Comparison of ENCODE assay signal across 15 cellular contexts in the genomic region with DNA sequence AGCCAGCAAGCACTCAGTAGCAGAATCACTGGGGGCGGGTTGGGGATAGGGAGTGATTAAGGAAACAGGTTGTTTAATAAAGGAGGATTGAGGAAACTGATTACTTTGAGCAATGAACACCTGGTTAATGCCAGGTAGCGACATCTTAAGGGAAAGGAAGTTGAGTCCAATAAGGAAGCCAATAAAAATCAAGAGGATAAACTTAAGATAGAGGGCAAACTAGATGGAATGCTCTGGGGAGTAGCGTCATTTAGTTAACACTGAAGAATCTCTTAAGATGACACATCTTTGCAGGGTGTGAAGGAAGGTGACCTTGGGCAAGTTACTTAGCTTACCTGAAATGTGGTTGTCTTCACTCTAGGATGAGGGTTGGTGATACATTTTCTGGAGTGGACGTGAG.
DNase-seq lines count a peak whose midpoint lies in the region; TF ChIP-seq lines count a peak whose summit lies in the region.
"Had no signal": no experiment of that assay in that cellular context is flagged by ENCODE, and none has a peak within 500 bp of the region (broad histone marks: within the 10 kb centered on the region; RNA-seq: fewer than 3 reads in every experiment).

No MANE protein-coding gene starts in this region.

- no peaks in the 10 kb centered on the region for H3K9me3 Mint-ChIP-seq in HFFc6
- H3K9me3 Mint-ChIP-seq in brain = no peaks in the 10 kb centered on the region

- H3K4me1 Mint-ChIP-seq in HFFc6 (ENCODE audit: low read depth) = peaks cover 35% of the 10 kb centered on the region
- peaks cover 86% of the 10 kb centered on the region for H3K4me1 Mint-ChIP-seq in brain

- H4K91ac ChIP-seq in trophoblast cell (ENCODE audit: low read depth, low read length) = no peak overlapping the region

- H3K9me3 ChIP-seq in trophoblast cell (ENCODE audit: insufficient read depth, low read depth, low read length) = no peaks in the 10 kb centered on the region

- H3K27ac Mint-ChIP-seq in HFFc6 (peak overlapping the region; percentile 22; the same call in 1 of the 2 replicates), brain (peak overlapping the region in 3 of 5 experiments; percentile 13 to 53 (median 19))

- H3K79me2 ChIP-seq in trophoblast cell (ENCODE audit: control insufficient read depth, insufficient read depth, low read length, poor library complexity) = no peaks in the 10 kb centered on the region

- no peaks in the 10 kb centered on the region for H3K36me3 ChIP-seq in trophoblast cell (ENCODE audit: control insufficient read depth in 1 of 2, insufficient read depth in 2 of 2, low read length in 2 of 2)

- peaks cover 0 to 3% of the 10 kb centered on the region in 2 experiments for H3K4me1 ChIP-seq in trophoblast cell (ENCODE audit: control insufficient read depth in 1 of 2, insufficient read depth in 2 of 2, low read length in 2 of 2)

- TF ChIP-seq CTCF in HFFc6 (IDR thresholded peaks at IDR 0.05) (no peak), brain (conservative IDR thresholded peaks at IDR 0.05) (no peak)

- H4K12ac ChIP-seq in trophoblast cell (ENCODE audit: low read depth, low read length) = no peak overlapping the region

- no peak overlapping the region for H2AK5ac ChIP-seq in trophoblast cell (ENCODE audit: low read length)

- H3K14ac ChIP-seq in trophoblast cell (ENCODE audit: low read length) = no peak overlapping the region

- in situ Hi-C loops in G401 (cut with HindIII; ENCODE audit: low sequenced_read_pairs) = no loop called here

- H3K9ac ChIP-seq in trophoblast cell (ENCODE audit: low read length) = no peak overlapping the region
- H3K9ac ChIP-seq: GM23248 had no signal

- H3K18ac ChIP-seq in trophoblast cell (ENCODE audit: low read length) = no peak overlapping the region

- no peak overlapping the region for H2BK120ac ChIP-seq in trophoblast cell (ENCODE audit: insufficient read depth, low read length, poor library complexity)

- no CpG with 5 or more reads among the region's 4 CpGs for whole genome bisulfite sequencing in trophoblast cell (ENCODE audit: extremely low coverage, insufficient coverage, insufficient read length)

- H3K27ac ChIP-seq in trophoblast cell (ENCODE audit: low read depth, low read length) = no peak overlapping the region
- H3K27ac ChIP-seq: 22Rv1, GM23248 had no signal

- no peak overlapping the region for H2BK12ac ChIP-seq in trophoblast cell (ENCODE audit: low read length)

- H3K27me3 Mint-ChIP-seq in HFFc6 (ENCODE audit: insufficient read depth) (no peaks in the 10 kb centered on the region; the same call in 1 of the 2 replicates), brain (no peaks in the 10 kb centered on the region)

- H2BK5ac ChIP-seq in trophoblast cell (ENCODE audit: low read depth, low read length, poor library complexity) = no peak overlapping the region

- H4K8ac ChIP-seq in trophoblast cell (ENCODE audit: low read depth, low read length) = no peak overlapping the region

- H2AFZ ChIP-seq in trophoblast cell (ENCODE audit: insufficient read depth, low read length, poor library complexity) = no peak overlapping the region
- H2AFZ ChIP-seq: GM23248 had no signal

- peak; percentile 42 for DNase-seq in DMS79 treated with DMSO at 0.1 percent for 48 hours (lab: John Stamatoyannopoulos, UW)
- no peak for DNase-seq in DMS79 (lab: John Stamatoyannopoulos, UW)
- DNase-seq in HFFc6 = no peak
- DNase-seq in trophoblast cell = peak; percentile 48 to 77
- DNase-seq in G401 (ENCODE audit: low spot score) = no peak
- DNase-seq in activated naive CD4-positive, alpha-beta T cell treated with anti-CD3 and anti-CD28 coated beads, Interleukin-2, amount 50 U/mL, for 16 hours = no peak
- no peak for DNase-seq in HuH-7 (ENCODE audit: low spot score)
- DNase-seq: Calu3; CD4-positive, CD25-positive, alpha-beta regulatory T cell; DMS 273 treated with DMSO at 0.1 percent for 48 hours; EL; GDM1; GM23248 had no signal

- no peak overlapping the region for H3K4ac ChIP-seq in trophoblast cell (ENCODE audit: low read depth, low read length)

- H3K4me3 ChIP-seq in trophoblast cell (ENCODE audit: low read depth, low read length) = no peak overlapping the region
- H3K4me3 ChIP-seq: GM23248 had no signal

- no peak overlapping the region for H3K23ac ChIP-seq in trophoblast cell (ENCODE audit: low read length)

- no peaks in the 10 kb centered on the region for H3K79me1 ChIP-seq in trophoblast cell (ENCODE audit: low read length)

- H3K36me3 Mint-ChIP-seq in HFFc6 (ENCODE audit: low read depth) = no peaks in the 10 kb centered on the region
- no peaks in the 10 kb centered on the region for H3K36me3 Mint-ChIP-seq in brain

- H3K4me3 Mint-ChIP-seq in HFFc6 = no peak overlapping the region
- no peak overlapping the region for H3K4me3 Mint-ChIP-seq in brain
- H3K4me3 Mint-ChIP-seq: CD4-positive, CD25-positive, alpha-beta regulatory T cell had no signal

- no peak overlapping the region for H3K4me2 ChIP-seq in trophoblast cell (ENCODE audit: low read length)

- no peaks in the 10 kb centered on the region for H3K27me3 ChIP-seq in trophoblast cell (ENCODE audit: insufficient read depth, low read length)

Comparison
In these comparisons a context has a peak if more than half of its experiments do, and no peak if none do; other contexts are left out.
1. DNase-seq: peak in DMS79 treated with DMSO at 0.1 percent for 48 hours (single experiment) and trophoblast cell (2 of 2); none in DMS79 (single experiment), HFFc6 (single experiment), G401 (single experiment), activated naive CD4-positive, alpha-beta T cell treated with anti-CD3 and anti-CD28 coated beads, Interleukin-2, amount 50 U/mL, for 16 hours (single experiment) and HuH-7 (single experiment).